In the genomic region with DNA sequence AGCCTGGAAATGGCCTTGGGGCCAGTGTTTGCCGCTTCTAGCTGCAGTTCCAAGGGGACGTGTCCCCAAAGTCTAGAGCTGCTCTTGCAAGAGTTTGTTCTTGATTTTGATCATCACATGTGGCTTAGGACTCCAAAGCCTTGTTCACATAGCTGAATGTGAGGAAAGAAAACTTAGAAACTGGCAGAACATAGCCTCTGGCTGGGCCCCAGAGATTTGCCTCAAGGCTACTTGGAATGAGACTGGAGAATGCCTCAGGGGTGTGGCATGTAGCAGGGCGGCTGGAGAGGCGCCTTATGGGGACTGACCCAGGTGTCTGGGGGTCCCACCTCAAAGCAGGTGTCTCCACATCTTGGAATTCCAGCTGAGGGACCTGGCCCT, we compare ENCODE assay signal across 2 cellular contexts.
TF ChIP-seq lines count a peak whose summit lies in the region.

No MANE protein-coding gene starts in this region.

TF ChIP-seq in HepG2, 621 proteins besides CTCF, POLR2A, EP300 and RAD21:
- TF ChIP-seq ZBTB2 (CRISPR knock-in tag; IDR thresholded peaks at IDR 0.05; ENCODE audit: low read depth) (no peak), REPIN1 (CRISPR knock-in tag; IDR thresholded peaks at IDR 0.05; ENCODE audit: borderline replicate concordance, low read depth) (no peak)
- TF ChIP-seq, protein P1, sequence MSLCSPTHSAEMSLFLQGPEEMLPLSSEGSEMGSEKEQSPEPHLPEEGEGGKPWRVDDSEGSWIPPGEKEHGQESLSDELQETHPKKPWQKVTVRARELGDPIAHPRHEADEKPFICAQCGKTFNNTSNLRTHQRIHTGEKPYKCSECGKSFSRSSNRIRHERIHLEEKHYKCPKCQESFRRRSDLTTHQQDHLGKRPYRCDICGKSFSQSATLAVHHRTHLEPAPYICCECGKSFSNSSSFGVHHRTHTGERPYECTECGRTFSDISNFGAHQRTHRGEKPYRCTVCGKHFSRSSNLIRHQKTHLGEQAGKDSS (CRISPR knock-in tag; IDR thresholded peaks at IDR 0.05; ENCODE audit: borderline replicate concordance, low read depth): no peak

TF ChIP-seq in GM12878, 131 proteins besides CTCF, POLR2A, EP300 and RAD21:
- TF ChIP-seq PML (IDR thresholded peaks at IDR 0.05; ENCODE audit: low read length) (no peak), SRF (IDR thresholded peaks at IDR 0.05; ENCODE audit: low read depth in 2 of 2, low read length in 2 of 2) (no peak), EGR1 (IDR thresholded peaks at IDR 0.05; ENCODE audit: borderline replicate concordance in 1 of 2, low read depth in 2 of 2, low read length in 2 of 2) (no peak), BCLAF1 (IDR thresholded peaks at IDR 0.05) (no peak), BHLHE40 (IDR thresholded peaks at IDR 0.05; ENCODE audit: borderline replicate concordance in 1 of 2, low read depth in 2 of 2, low read length in 1 of 2) (no peak), ZBTB33 (IDR thresholded peaks at IDR 0.05) (no peak), BACH1 (IDR thresholded peaks at IDR 0.05; ENCODE audit: borderline replicate concordance) (no peak), ZSCAN29 (IDR thresholded peaks at IDR 0.05) (no peak), KLF5 (IDR thresholded peaks at IDR 0.05; ENCODE audit: partially characterized antibody) (no peak), GATAD2B (conservative IDR thresholded peaks at IDR 0.05; ENCODE audit: low read depth) (no peak), KAT2A (conservative IDR thresholded peaks at IDR 0.05; ENCODE audit: control insufficient read depth, low read depth, low read length) (no peak), CHD2 (IDR thresholded peaks at IDR 0.05; ENCODE audit: borderline replicate concordance, low read depth, low read length) (no peak)
